In genomic region chr15:43663333-43663732, GRCh38 we compare ENCODE assay signal across 5 cellular contexts. TPM values are rescaled to one million over a fixed set of nuclear protein-coding genes. Genes with fewer than 3 reads are reported as not detected.
"Had no signal": no experiment of that assay in that cellular context is flagged by ENCODE, and none has a peak within 500 bp of the region (broad histone marks: within the 10 kb centered on the region; RNA-seq: fewer than 3 reads in every experiment).

No MANE protein-coding gene starts in this region.

RNA-seq across cellular contexts. Expression of gene CATSPER2, which starts 14.7 kb away (rescaled TPM):
- total RNA-seq: GM23248, H4 had no signal

RNA-seq across cellular contexts. Expression of gene CKMT1A, which starts 30.3 kb away (rescaled TPM):
- total RNA-seq: GM23248, HFFc6, IMR-90 had no signal
- polyA plus RNA-seq: GM23248, IMR-90 had no signal

RNA-seq across cellular contexts. Expression of gene STRC, which starts 44.7 kb away (rescaled TPM):
- total RNA-seq: HFFc6, HT1080, IMR-90 had no signal
- polyA plus RNA-seq: IMR-90 had no signal
